Comparison of ENCODE assay signal across 1 cellular context in the genomic region with DNA sequence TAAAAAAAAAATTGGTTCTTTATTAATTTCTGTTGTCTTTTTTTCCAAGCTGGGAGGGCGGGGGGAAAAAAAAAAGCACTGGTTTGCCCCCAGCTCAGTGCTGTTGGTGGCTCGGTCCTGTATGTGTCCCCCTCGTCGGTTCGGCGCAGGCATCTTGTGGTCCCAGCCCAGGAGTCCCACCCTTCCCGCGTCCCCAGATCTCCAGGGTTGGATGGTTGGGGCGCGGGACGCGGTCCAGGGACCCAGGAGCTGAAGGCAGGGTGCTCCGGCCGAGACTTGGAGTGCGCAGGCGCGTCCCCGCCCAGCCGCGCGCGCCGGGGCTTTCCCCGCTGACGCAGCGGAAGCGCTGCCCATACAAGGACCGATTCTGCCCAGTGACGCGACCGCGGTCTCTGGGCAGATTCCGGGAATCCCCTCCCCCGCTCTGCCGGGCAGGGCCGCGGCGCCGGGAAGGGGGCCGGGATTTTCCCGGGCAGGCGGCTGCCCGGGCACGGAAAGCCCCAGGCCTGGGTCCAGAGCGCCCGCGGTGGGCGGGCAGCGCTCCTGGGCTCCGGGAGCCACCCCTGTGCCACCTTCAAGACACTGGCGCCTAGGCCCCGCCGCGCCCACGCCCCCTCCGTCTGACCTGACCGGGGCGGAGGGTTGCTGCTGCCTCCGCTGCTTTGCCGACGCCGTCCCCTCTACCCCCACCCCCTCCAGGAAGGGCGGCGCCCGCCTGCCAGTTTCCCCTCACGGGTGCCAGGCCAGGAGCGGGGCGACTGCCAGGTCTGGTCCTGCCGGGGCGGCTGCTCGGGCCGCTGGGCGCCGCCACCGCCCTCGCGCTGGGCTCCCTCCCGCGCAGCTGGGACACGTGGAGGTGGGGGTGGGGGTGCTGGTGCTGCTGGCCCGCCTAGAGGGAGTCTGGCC.
TF ChIP-seq lines count a peak whose summit lies in the region.

No MANE protein-coding gene starts in this region.

TF ChIP-seq in endothelial cell of umbilical vein, 7 proteins besides CTCF, POLR2A, EP300 and RAD21:
- TF ChIP-seq, protein P1, sequence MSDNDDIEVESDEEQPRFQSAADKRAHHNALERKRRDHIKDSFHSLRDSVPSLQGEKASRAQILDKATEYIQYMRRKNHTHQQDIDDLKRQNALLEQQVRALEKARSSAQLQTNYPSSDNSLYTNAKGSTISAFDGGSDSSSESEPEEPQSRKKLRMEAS (IDR thresholded peaks at IDR 0.05; ENCODE audit: insufficient read depth, insufficient read length): peak; percentile 67
- TF ChIP-seq EZH2 (IDR thresholded peaks at IDR 0.05; ENCODE audit: borderline replicate concordance, low read depth, low read length, severe bottlenecking): no peak
- TF ChIP-seq MYC (IDR thresholded peaks at IDR 0.05; ENCODE audit: low read depth, low read length): no peak
- TF ChIP-seq FOS (IDR thresholded peaks at IDR 0.05; ENCODE audit: borderline replicate concordance, insufficient read depth, low read length): peak; percentile 53
- TF ChIP-seq GATA2 (IDR thresholded peaks at IDR 0.05; ENCODE audit: insufficient read depth, insufficient read length, low read depth, low read length): no peak
- TF ChIP-seq JUN (IDR thresholded peaks at IDR 0.05; ENCODE audit: borderline replicate concordance, insufficient read depth, insufficient read length, low read depth): no peak
- peak; percentile 91 for TF ChIP-seq POLR2AphosphoS5 (IDR thresholded peaks at IDR 0.05; ENCODE audit: insufficient read depth, low read depth, low read length)
